ENCODE assay signal across 22 cellular contexts in genomic region chr11:16827139-16827538, GRCh38.
DNase-seq lines count a peak whose midpoint lies in the region; ATAC-seq lines count a peak whose summit lies in the region.
"Had no signal": no experiment of that assay in that cellular context is flagged by ENCODE, and none has a peak within 500 bp of the region (broad histone marks: within the 10 kb centered on the region; RNA-seq: fewer than 3 reads in every experiment).

No MANE protein-coding gene starts in this region.

- H3K27me3 ChIP-seq in Karpas-422 (ENCODE audit: low read length) = no peaks in the 10 kb centered on the region
- H3K27me3 ChIP-seq: BE2C had no signal

- no peaks in the 10 kb centered on the region for H3K9me3 Mint-ChIP-seq in activated T-cell treated with anti-CD3 and anti-CD28 coated beads, Interleukin-2, amount 50 U/mL, for 4 hours
- H3K9me3 Mint-ChIP-seq in activated T-cell treated with anti-CD3 and anti-CD28 coated beads, Interleukin-2, amount 50 U/mL, for 24 hours = no peaks in the 10 kb centered on the region
- no peaks in the 10 kb centered on the region for H3K9me3 Mint-ChIP-seq in activated T-helper 17 cell treated with anti-CD3 and anti-CD28 coated beads, Interleukin-2, amount 50 U/mL, for 72 hours
- H3K9me3 Mint-ChIP-seq in stimulated activated effector memory CD8-positive, alpha-beta T cell treated with anti-CD3 and anti-CD28 coated beads, Interleukin-12 subunit alpha, Interleukin-12 subunit beta, amount 100 ng/mL, for 72 hours = no peaks in the 10 kb centered on the region
- H3K9me3 Mint-ChIP-seq: IgD-negative memory B cell had no signal

- no peak overlapping the region for H3K27ac Mint-ChIP-seq in activated T-cell treated with anti-CD3 and anti-CD28 coated beads, Interleukin-2, amount 50 U/mL, for 24 hours
- peak overlapping the region; percentile 82 for H3K27ac Mint-ChIP-seq in activated T-helper 17 cell treated with anti-CD3 and anti-CD28 coated beads, Interleukin-2, amount 50 U/mL, for 72 hours
- peak overlapping the region; percentile 5 for H3K27ac Mint-ChIP-seq in stimulated activated effector memory CD8-positive, alpha-beta T cell treated with anti-CD3 and anti-CD28 coated beads, Interleukin-12 subunit alpha, Interleukin-12 subunit beta, amount 100 ng/mL, for 72 hours
- H3K27ac Mint-ChIP-seq: IgD-negative memory B cell had no signal

- peak overlapping the region; percentile 46; the same call in 1 of the 2 replicates for H2AFZ ChIP-seq in Karpas-422 (ENCODE audit: low read length)

- no peaks in the 10 kb centered on the region for H4K20me1 ChIP-seq in Karpas-422 (ENCODE audit: insufficient read depth, low read depth, low read length)

- no peaks in the 10 kb centered on the region for H3K9me2 ChIP-seq in Karpas-422 (replicated peaks; ENCODE audit: insufficient read depth, low read length)

- peaks cover 51% of the 10 kb centered on the region for H3K4me1 ChIP-seq in Karpas-422 (ENCODE audit: low read length)
- H3K4me1 ChIP-seq: A549 had no signal

- H3K4me2 ChIP-seq in Karpas-422 (ENCODE audit: low read depth, low read length, poor library complexity, severe bottlenecking) = no peak overlapping the region
- H3K4me2 ChIP-seq: A549 had no signal

- no peak overlapping the region for H3K27ac ChIP-seq in Karpas-422 (ENCODE audit: low read length)
- H3K27ac ChIP-seq: A549 had no signal

- no peak overlapping the region for H3K4me3 ChIP-seq in Karpas-422 (ENCODE audit: low read length)
- H3K4me3 ChIP-seq: A549 had no signal

- no peaks in the 10 kb centered on the region for H3K36me3 ChIP-seq in Karpas-422 (ENCODE audit: insufficient read depth, low read length)
- H3K36me3 ChIP-seq: BE2C had no signal

- no peaks in the 10 kb centered on the region for H3K9me3 ChIP-seq in Karpas-422 (ENCODE audit: low read length)
- H3K9me3 ChIP-seq: A549, BE2C had no signal

- H3K79me2 ChIP-seq in Karpas-422 (ENCODE audit: low read length) = peaks cover 4% of the 10 kb centered on the region; the same call in 1 of the 2 replicates

- peaks cover 1% of the 10 kb centered on the region for H3K4me1 Mint-ChIP-seq in activated T-cell treated with anti-CD3 and anti-CD28 coated beads, Interleukin-2, amount 50 U/mL, for 4 hours (ENCODE audit: low read depth)
- peaks cover 10% of the 10 kb centered on the region for H3K4me1 Mint-ChIP-seq in activated T-cell treated with anti-CD3 and anti-CD28 coated beads, Interleukin-2, amount 50 U/mL, for 24 hours (ENCODE audit: low read depth)
- H3K4me1 Mint-ChIP-seq in activated T-helper 17 cell treated with anti-CD3 and anti-CD28 coated beads, Interleukin-2, amount 50 U/mL, for 72 hours = peaks cover 14% of the 10 kb centered on the region
- no peaks in the 10 kb centered on the region for H3K4me1 Mint-ChIP-seq in stimulated activated effector memory CD8-positive, alpha-beta T cell treated with anti-CD3 and anti-CD28 coated beads, Interleukin-12 subunit alpha, Interleukin-12 subunit beta, amount 100 ng/mL, for 72 hours

- ATAC-seq in activated T-cell treated with anti-CD3 and anti-CD28 coated beads, Interleukin-2, amount 50 U/mL, for 4 hours = peak; percentile 80
- ATAC-seq in activated T-helper 17 cell treated with anti-CD3 and anti-CD28 coated beads, Interleukin-2, amount 50 U/mL, for 72 hours (replicated peaks) = peak; percentile 85
- ATAC-seq in stimulated activated effector memory CD8-positive, alpha-beta T cell treated with anti-CD3 and anti-CD28 coated beads, Interleukin-12 subunit alpha, Interleukin-12 subunit beta, amount 100 ng/mL, for 72 hours = peak; percentile 77
- ATAC-seq: A549, HCT116, Right ventricle myocardium inferior had no signal

- no peak overlapping the region for H3K9ac ChIP-seq in Karpas-422 (ENCODE audit: low read length)

- no peak for DNase-seq in activated T-cell treated with anti-CD3 and anti-CD28 coated beads, Interleukin-2, amount 50 U/mL, for 4 hours
- DNase-seq in activated T-cell treated with anti-CD3 and anti-CD28 coated beads, Interleukin-2, amount 50 U/mL, for 24 hours = no peak
- DNase-seq in Karpas-422 (no peak), HPDE6-E6E7 (ENCODE audit: extremely low spot score) (no peak)
- DNase-seq in stimulated activated effector memory CD8-positive, alpha-beta T cell treated with anti-CD3 and anti-CD28 coated beads, Interleukin-12 subunit alpha, Interleukin-12 subunit beta, amount 100 ng/mL, for 72 hours (ENCODE audit: low spot score in 2 of 2) = no peak
- no peak for DNase-seq in stimulated activated naive CD4-positive, alpha-beta T cell (lab: John Stamatoyannopoulos, UW)
- DNase-seq: BE2C, EL, GF-D8, MV-4-11, NCI-H1694, NCI-H2081, NCI-H2171, NCI-H345, NCI-H524, NCI-H82, OCI-M1 had no signal

- no peak overlapping the region for H3K4me3 Mint-ChIP-seq in activated T-cell treated with anti-CD3 and anti-CD28 coated beads, Interleukin-2, amount 50 U/mL, for 4 hours
- no peak overlapping the region for H3K4me3 Mint-ChIP-seq in activated T-cell treated with anti-CD3 and anti-CD28 coated beads, Interleukin-2, amount 50 U/mL, for 24 hours
- peak overlapping the region; percentile 1 for H3K4me3 Mint-ChIP-seq in activated T-helper 17 cell treated with anti-CD3 and anti-CD28 coated beads, Interleukin-2, amount 50 U/mL, for 72 hours
- no peak overlapping the region for H3K4me3 Mint-ChIP-seq in stimulated activated effector memory CD8-positive, alpha-beta T cell treated with anti-CD3 and anti-CD28 coated beads, Interleukin-12 subunit alpha, Interleukin-12 subunit beta, amount 100 ng/mL, for 72 hours
- H3K4me3 Mint-ChIP-seq: IgD-negative memory B cell had no signal

- H3K27me3 Mint-ChIP-seq in activated T-cell treated with anti-CD3 and anti-CD28 coated beads, Interleukin-2, amount 50 U/mL, for 4 hours (ENCODE audit: low read depth) = no peaks in the 10 kb centered on the region
- H3K27me3 Mint-ChIP-seq in activated T-cell treated with anti-CD3 and anti-CD28 coated beads, Interleukin-2, amount 50 U/mL, for 24 hours = no peaks in the 10 kb centered on the region
- no peaks in the 10 kb centered on the region for H3K27me3 Mint-ChIP-seq in activated T-helper 17 cell treated with anti-CD3 and anti-CD28 coated beads, Interleukin-2, amount 50 U/mL, for 72 hours
- H3K27me3 Mint-ChIP-seq: IgD-negative memory B cell had no signal

- peaks cover 6% of the 10 kb centered on the region for H3K36me3 Mint-ChIP-seq in activated T-cell treated with anti-CD3 and anti-CD28 coated beads, Interleukin-2, amount 50 U/mL, for 4 hours (ENCODE audit: insufficient read depth)
- H3K36me3 Mint-ChIP-seq in activated T-cell treated with anti-CD3 and anti-CD28 coated beads, Interleukin-2, amount 50 U/mL, for 24 hours (ENCODE audit: low read depth) = no peaks in the 10 kb centered on the region
- H3K36me3 Mint-ChIP-seq in activated T-helper 17 cell treated with anti-CD3 and anti-CD28 coated beads, Interleukin-2, amount 50 U/mL, for 72 hours (ENCODE audit: low read depth) = peaks cover 10% of the 10 kb centered on the region
- no peaks in the 10 kb centered on the region for H3K36me3 Mint-ChIP-seq in stimulated activated effector memory CD8-positive, alpha-beta T cell treated with anti-CD3 and anti-CD28 coated beads, Interleukin-12 subunit alpha, Interleukin-12 subunit beta, amount 100 ng/mL, for 72 hours
